Comparison of ENCODE assay signal across 11 cellular contexts in genomic region chr13:50106559-50106958, GRCh38.
DNase-seq lines count a peak whose midpoint lies in the region; ATAC-seq and TF ChIP-seq lines count a peak whose summit lies in the region.
"Had no signal": no experiment of that assay in that cellular context is flagged by ENCODE, and none has a peak within 500 bp of the region (broad histone marks: within the 10 kb centered on the region; RNA-seq: fewer than 3 reads in every experiment).

No MANE protein-coding gene starts in this region.

- H3K4me1 ChIP-seq in ascending aorta: peaks cover 0 to 2% of the 10 kb centered on the region in 2 donors
- H3K4me1 ChIP-seq: vagina had no signal

- peak overlapping the region; percentile 4 for H3K4me3 Mint-ChIP-seq in activated CD8-positive, alpha-beta T cell treated with anti-CD3 and anti-CD28 coated beads for 36 hours
- H3K4me3 Mint-ChIP-seq: brain had no signal

- POLR2A ChIA-PET in activated CD8-positive, alpha-beta T cell treated with anti-CD3 and anti-CD28 coated beads for 36 hours (lab: Charles Lee): interaction anchor here (0.6 kb wide), 1 partner anchor 170 kb away, joined by 3 read pairs; the partner anchor contains the start of gene SPRYD7

- peak; percentile 87 for ATAC-seq in GM18909 (IDR thresholded peaks at IDR 0.05; ENCODE audit: poor library complexity, unreplicated experiment)
- peak; percentile 64 for ATAC-seq in HG03108 (IDR thresholded peaks at IDR 0.05; ENCODE audit: unreplicated experiment)
- peak; percentile 72 for ATAC-seq in activated CD8-positive, alpha-beta T cell treated with anti-CD3 and anti-CD28 coated beads for 36 hours

- H3K36me3 ChIP-seq in ascending aorta: no peaks in the 10 kb centered on the region
- H3K36me3 ChIP-seq: vagina had no signal

- peak overlapping the region in 1 of 2 donors; percentile 35 for H3K27ac ChIP-seq in ascending aorta
- H3K27ac ChIP-seq: vagina had no signal

- no peaks in the 10 kb centered on the region for H3K27me3 Mint-ChIP-seq in activated CD8-positive, alpha-beta T cell treated with anti-CD3 and anti-CD28 coated beads for 36 hours
- H3K27me3 Mint-ChIP-seq: brain had no signal

- H3K9me3 ChIP-seq in ascending aorta: no peaks in the 10 kb centered on the region
- H3K9me3 ChIP-seq: vagina had no signal

- intact Hi-C loops in activated CD8-positive, alpha-beta T cell treated with anti-CD3 and anti-CD28 coated beads for 36 hours (cut with micrococcal nuclease): no loop called here
- intact Hi-C loops in ascending aorta (cut with DNase I): no loop called here

- peaks cover 13% of the 10 kb centered on the region for H3K36me3 Mint-ChIP-seq in activated CD8-positive, alpha-beta T cell treated with anti-CD3 and anti-CD28 coated beads for 36 hours (ENCODE audit: low read depth)

- no peaks in the 10 kb centered on the region for H3K9me3 Mint-ChIP-seq in activated CD8-positive, alpha-beta T cell treated with anti-CD3 and anti-CD28 coated beads for 36 hours

- DNase-seq in CD1c-positive myeloid dendritic cell (ENCODE audit: extremely low spot score): peak; percentile 59
- no peak for DNase-seq in activated CD8-positive, alpha-beta T cell treated with anti-CD3 and anti-CD28 coated beads for 36 hours
- no peak for DNase-seq in DMS 273 (lab: John Stamatoyannopoulos, UW; ENCODE audit: unreplicated experiment)
- DNase-seq in ascending aorta (ENCODE audit: low spot score in 2 of 2): no peak
- DNase-seq in effector CD4-positive, alpha-beta T cell: no peak
- no peak for DNase-seq in stimulated activated CD4-positive, alpha-beta T cell treated with anti-CD3 and anti-CD28 coated beads, Interleukin-12 subunit alpha, Interleukin-12 subunit beta, amount 100 ng/mL, for 4 hours
- DNase-seq: DMS79 had no signal

- CTCF ChIA-PET in activated CD8-positive, alpha-beta T cell treated with anti-CD3 and anti-CD28 coated beads for 36 hours (lab: Charles Lee): interaction anchor here (2.2 kb wide), 1 partner anchor 21 kb away, joined by 11 read pairs; no protein-coding TSS in a partner anchor

- no peaks in the 10 kb centered on the region for H3K27me3 ChIP-seq in ascending aorta
- H3K27me3 ChIP-seq: vagina had no signal

- peaks cover 42% of the 10 kb centered on the region for H3K4me1 Mint-ChIP-seq in activated CD8-positive, alpha-beta T cell treated with anti-CD3 and anti-CD28 coated beads for 36 hours (ENCODE audit: low read depth)

- peak overlapping the region; percentile 86 for H3K27ac Mint-ChIP-seq in activated CD8-positive, alpha-beta T cell treated with anti-CD3 and anti-CD28 coated beads for 36 hours

- H3K4me3 ChIP-seq in ascending aorta: no peak overlapping the region
- H3K4me3 ChIP-seq: vagina had no signal

- TF ChIP-seq CTCF in activated CD8-positive, alpha-beta T cell treated with anti-CD3 and anti-CD28 coated beads for 36 hours (IDR thresholded peaks at IDR 0.05): no peak
- no peak for TF ChIP-seq CTCF in ascending aorta (IDR thresholded peaks at IDR 0.05)
